Comparison of ENCODE assay signal across 9 cellular contexts in the genomic region with DNA sequence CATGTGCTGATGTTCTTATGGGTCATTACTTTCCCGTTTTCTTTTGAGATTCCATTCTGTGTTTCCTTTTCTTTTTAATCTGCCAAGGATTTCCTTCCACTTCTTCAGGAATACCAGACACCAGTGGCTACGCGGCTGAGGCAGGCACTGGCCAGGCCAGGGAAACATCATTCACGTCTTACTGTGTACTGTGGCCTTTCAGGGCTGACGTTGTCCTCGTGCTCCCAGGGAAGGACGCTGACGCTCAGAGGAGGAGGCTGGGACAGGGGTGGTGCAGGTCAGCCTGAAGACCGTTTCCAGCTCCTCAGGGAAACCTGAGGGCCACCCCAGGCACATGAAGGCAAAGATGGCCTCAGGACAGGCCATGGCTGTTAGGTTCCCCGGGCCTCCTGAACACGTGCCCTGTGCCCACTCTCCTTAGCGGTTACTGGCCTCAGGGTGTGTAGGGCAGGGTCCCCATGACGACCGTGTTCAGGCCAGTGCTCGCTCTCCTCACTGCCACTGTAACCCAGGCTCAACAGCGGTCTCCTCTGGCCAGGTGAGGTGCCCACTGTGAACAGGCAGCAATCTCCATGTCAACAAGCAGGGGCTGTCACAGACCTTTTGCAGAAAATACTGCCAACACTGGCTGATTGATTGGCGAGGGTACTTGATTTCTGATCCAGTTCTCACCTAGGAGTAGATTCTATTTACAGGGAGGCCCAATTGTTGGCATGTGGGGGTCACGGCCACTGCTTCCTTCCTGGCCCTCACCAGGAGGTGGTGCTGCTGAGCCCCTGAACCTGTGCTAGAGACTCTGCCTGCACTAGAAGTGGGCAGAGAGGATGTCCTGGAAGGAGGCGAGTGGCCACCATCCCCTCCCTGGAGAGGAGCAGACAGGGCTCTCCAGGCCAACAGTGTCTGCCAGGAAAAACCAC.
DNase-seq lines count a peak whose midpoint lies in the region; ATAC-seq, FAIRE-seq and TF ChIP-seq lines count a peak whose summit lies in the region.
"Had no signal": no experiment of that assay in that cellular context is flagged by ENCODE, and none has a peak within 500 bp of the region (broad histone marks: within the 10 kb centered on the region; RNA-seq: fewer than 3 reads in every experiment).

No MANE protein-coding gene starts in this region.

- no peaks in the 10 kb centered on the region for H4K20me1 ChIP-seq in OCI-LY7 (ENCODE audit: insufficient read depth, low read length)
- no peaks in the 10 kb centered on the region for H4K20me1 ChIP-seq in K562 (replicated peaks; ENCODE audit: control insufficient read depth, insufficient read depth, low read length)

- H3K27ac ChIP-seq in OCI-LY7 (ENCODE audit: low read depth, low read length, poor library complexity, severe bottlenecking) (no peak overlapping the region), K562 (ENCODE audit: extremely low read depth, low read depth, low read length) (no peak overlapping the region), lower lobe of right lung (no peak overlapping the region), uterus (no peak overlapping the region)
- H3K27ac ChIP-seq: suprapubic skin had no signal

- ATAC-seq in K562 (peak; percentile 91), lower lobe of right lung (peak; percentile 31 to 47), GM19324 (IDR thresholded peaks at IDR 0.05; ENCODE audit: low FRiP score, unreplicated experiment) (no peak)

- TF ChIP-seq EP300 in K562 (IDR thresholded peaks at IDR 0.05; ENCODE audit: low read length), result no peak

- H2AFZ ChIP-seq in OCI-LY7 (ENCODE audit: low read length) (no peak overlapping the region), K562 (ENCODE audit: low read depth, low read length) (no peak overlapping the region)

- H3K9me3 ChIP-seq in OCI-LY7 (ENCODE audit: low read length), result no peaks in the 10 kb centered on the region
- no peaks in the 10 kb centered on the region for H3K9me3 ChIP-seq in K562 (replicated peaks; ENCODE audit: control insufficient read depth, insufficient read depth, low read depth, low read length)
- no peaks in the 10 kb centered on the region for H3K9me3 ChIP-seq in lower lobe of right lung
- no peaks in the 10 kb centered on the region for H3K9me3 ChIP-seq in uterus
- H3K9me3 ChIP-seq: suprapubic skin had no signal

- TF ChIP-seq CTCF in GM12864 (IDR thresholded peaks at IDR 0.05; ENCODE audit: low read depth, low read length, missing control alignments), result peak; percentile 52
- TF ChIP-seq CTCF in OCI-LY7 (conservative IDR thresholded peaks at IDR 0.05; ENCODE audit: low read length), result peak; percentile 82
- peak; percentile 65 to 79 (median 65) for TF ChIP-seq CTCF in K562 (IDR thresholded peaks at IDR 0.05 in 2 of 3, conservative IDR thresholded peaks at IDR 0.05 in 1 of 3; ENCODE audit: insufficient read depth in 2 of 3, low read depth in 1 of 3, low read length in 3 of 3)
- TF ChIP-seq CTCF in lower lobe of right lung (IDR thresholded peaks at IDR 0.05), result peak; percentile 57
- peak; percentile 10 to 35 (median 16) for TF ChIP-seq CTCF in uterus (IDR thresholded peaks at IDR 0.05)

- no peaks in the 10 kb centered on the region for H3K4me1 ChIP-seq in OCI-LY7 (ENCODE audit: insufficient read depth, low read length, poor library complexity, severe bottlenecking)
- H3K4me1 ChIP-seq in K562 (replicated peaks in 1 of 2; ENCODE audit: control insufficient read depth in 2 of 2, insufficient read depth in 2 of 2, low read length in 2 of 2), result no peaks in the 10 kb centered on the region
- H3K4me1 ChIP-seq in lower lobe of right lung, result no peaks in the 10 kb centered on the region
- H3K4me1 ChIP-seq in uterus, result no peaks in the 10 kb centered on the region

- CTCF ChIA-PET in OCI-LY7 (lab: Charles Lee; ENCODE audit: unreplicated experiment) (interaction anchor here (0.7 to 1.3 kb wide), 2 partner anchors 17 to 240 kb away, joined by 3 to 4 read pairs; no protein-coding TSS in a partner anchor), K562 (lab: Yijun Ruan, JAX; ENCODE audit: low intra/inter-chr PET ratio) (no interaction called here)

- POLR2A ChIA-PET in OCI-LY7 (lab: Charles Lee), result no interaction called here
- POLR2A ChIA-PET in K562 (lab: Yijun Ruan, JAX), result no interaction called here

- intact Hi-C loops in OCI-LY7 (cut with micrococcal nuclease; ENCODE audit: unreplicated experiment) (loop anchor here (1.0 kb wide), 1 partner anchor 241 kb away; no protein-coding TSS in a partner anchor), K562 (cut with micrococcal nuclease) (loop anchor here (10.0 kb wide), 2 partner anchors 189 to 241 kb away; no protein-coding TSS in a partner anchor), lower lobe of right lung (cut with DNase I) (no loop called here), uterus (cut with DNase I; ENCODE audit: low total_unique reads) (no loop called here)

- no peak for TF ChIP-seq POLR2A in K562 (conservative IDR thresholded peaks at IDR 0.05)
- TF ChIP-seq POLR2A in uterus (IDR thresholded peaks at IDR 0.05), result no peak

- peak; percentile 33 to 40 for TF ChIP-seq RAD21 in K562 (CRISPR knock-in tag; conservative IDR thresholded peaks at IDR 0.05 in 1 of 2, IDR thresholded peaks at IDR 0.05 in 1 of 2)

- WGBS in K562 (ENCODE audit: insufficient coverage, low coverage, missing lambda C conversion rate), result 2% methylated on average over 17 of the region's 19 CpGs

- no peak for DNase-seq in GM12864 (ENCODE audit: low read depth)
- peak; percentile 45 for DNase-seq in OCI-LY7 (ENCODE audit: low spot score)
- DNase-seq in K562 (ENCODE audit: extremely low read depth in 1 of 4, low spot score in 3 of 4), result peak; percentile 31 to 46 (median 44)
- DNase-seq in lower lobe of right lung, result no peak
- DNase-seq in uterus, result peak in 1 of 2 donors; percentile 17
- no peak for DNase-seq in NCI-H1417 (lab: John Stamatoyannopoulos, UW)
- no peak for DNase-seq in NCI-H128 (lab: John Stamatoyannopoulos, UW; ENCODE audit: unreplicated experiment)

- H3K9me2 ChIP-seq in OCI-LY7 (ENCODE audit: insufficient read depth, low read length), result no peaks in the 10 kb centered on the region

- H3K4me3 ChIP-seq in GM12864 (ENCODE audit: low read depth, low read length), result no peak overlapping the region
- H3K4me3 ChIP-seq in OCI-LY7 (ENCODE audit: low read depth, low read length, poor library complexity, severe bottlenecking), result no peak overlapping the region
- no peak overlapping the region for H3K4me3 ChIP-seq in K562
- no peak overlapping the region for H3K4me3 ChIP-seq in lower lobe of right lung
- H3K4me3 ChIP-seq in uterus, result no peak overlapping the region
- H3K4me3 ChIP-seq: suprapubic skin had no signal

- no peak overlapping the region for H3K4me2 ChIP-seq in OCI-LY7 (ENCODE audit: low read length)
- H3K4me2 ChIP-seq in K562 (ENCODE audit: insufficient read depth, low read length), result no peak overlapping the region

- BruUV-seq in OCI-LY7 (replicated peaks; lab: Mats Ljungman, UMichigan) (no TSS peak), K562 (replicated peaks; lab: Mats Ljungman, UMichigan) (no TSS peak)

- H3K79me2 ChIP-seq in OCI-LY7 (ENCODE audit: insufficient read depth, low read depth, low read length) (no peaks in the 10 kb centered on the region), K562 (ENCODE audit: control insufficient read depth, insufficient read depth, low read length) (no peaks in the 10 kb centered on the region)

- H3K9me1 ChIP-seq in K562 (ENCODE audit: control insufficient read depth, insufficient read depth, low read length), result no peaks in the 10 kb centered on the region

- H3K27me3 ChIP-seq in K562 (ENCODE audit: control insufficient read depth in 2 of 2, insufficient read depth in 2 of 2, low read length in 2 of 2), result peaks cover 0 to 39% of the 10 kb centered on the region in 2 experiments; a peak in 2 of 5 replicates
- no peaks in the 10 kb centered on the region for H3K27me3 ChIP-seq in lower lobe of right lung (ENCODE audit: low read depth)
- no peaks in the 10 kb centered on the region for H3K27me3 ChIP-seq in uterus
- H3K27me3 ChIP-seq: suprapubic skin had no signal

- no peaks in the 10 kb centered on the region for H3K36me3 ChIP-seq in OCI-LY7 (ENCODE audit: insufficient read depth, low read length)
- no peaks in the 10 kb centered on the region for H3K36me3 ChIP-seq in K562 (ENCODE audit: control insufficient read depth, insufficient read depth, low read length)
- peaks cover 33% of the 10 kb centered on the region for H3K36me3 ChIP-seq in lower lobe of right lung
- no peaks in the 10 kb centered on the region for H3K36me3 ChIP-seq in uterus

- in situ Hi-C loops in K562 (cut with MboI), result no loop called here

- no peak overlapping the region; a peak in 1 of 4 replicates for H3K9ac ChIP-seq in K562 (ENCODE audit: insufficient read depth in 1 of 2, low read depth in 2 of 2, low read length in 2 of 2)

- peak; percentile 15 for FAIRE-seq in K562 (lab: Jason Lieb, UNC)

TF ChIP-seq in K562, 482 proteins besides CTCF, POLR2A, EP300 and RAD21:
- TF ChIP-seq HSF4 (CRISPR knock-in tag; IDR thresholded peaks at IDR 0.05; ENCODE audit: borderline replicate concordance), result no peak
- TF ChIP-seq SMC3 (conservative IDR thresholded peaks at IDR 0.05; ENCODE audit: insufficient read depth, low read depth, low read length), result peak; percentile 57; the same call in 1 of the 2 replicates
- TF ChIP-seq SRSF1 (IDR thresholded peaks at IDR 0.05; ENCODE audit: low read depth, low read length), result no peak

Comparison
In these comparisons a context has a peak if more than half of its experiments do, and no peak if none do; other contexts are left out.
1. DNase-seq: peak in OCI-LY7 (single experiment) and K562 (4 of 4); none in GM12864 (single experiment), lower lobe of right lung (single experiment), NCI-H1417 (0 of 3) and NCI-H128 (single experiment).
2. CTCF ChIP-seq: peak in every context shown above with its lines; median percentile 82 in OCI-LY7; 65 in K562; 57 in lower lobe of right lung; 52 in GM12864; 16 in uterus.
3. intact Hi-C loops: an anchor here in OCI-LY7 (1.0 kb wide) and K562 (10.0 kb wide); none called in lower lobe of right lung and uterus.